Comparison of ENCODE assay signal across 27 cellular contexts in genomic region chr7:78396190-78396589, GRCh38.
"Had no signal": no experiment of that assay in that cellular context is flagged by ENCODE, and none has a peak within 500 bp of the region (broad histone marks: within the 10 kb centered on the region; RNA-seq: fewer than 3 reads in every experiment).

No MANE protein-coding gene starts in this region.

- H3K4me3 ChIP-seq: adrenal gland, body of pancreas, esophagus squamous epithelium, gastroesophageal sphincter had no signal

- H3K4me1 ChIP-seq: adrenal gland, body of pancreas, esophagus squamous epithelium, gastroesophageal sphincter had no signal

- ATAC-seq: activated CD4-positive, alpha-beta T cell treated with anti-CD3 and anti-CD28 coated beads for 36 hours; activated CD8-positive, alpha-beta memory T cell treated with anti-CD3 and anti-CD28 coated beads, Interleukin-2, amount 10 ng/mL, durations not matched to agents 7 days and 5 days; activated CD8-positive, alpha-beta T cell treated with anti-CD3 and anti-CD28 coated beads, Interleukin-2, amount 10 ng/mL, durations not matched to agents 7 days and 5 days; activated naive CD8-positive, alpha-beta T cell treated with anti-CD3 and anti-CD28 coated beads, Interleukin-2, amount 50 U/mL, for 24 hours; body of pancreas; gastroesophageal sphincter; T-helper 17 cell had no signal

- H3K27ac ChIP-seq: adrenal gland, body of pancreas, epithelial cell of prostate, esophagus squamous epithelium, gastroesophageal sphincter had no signal

- H3K9me3 ChIP-seq: adrenal gland, body of pancreas, esophagus squamous epithelium, gastroesophageal sphincter had no signal

- H3K36me3 ChIP-seq: adrenal gland, esophagus squamous epithelium, gastroesophageal sphincter had no signal

- DNase-seq: activated CD4-positive, alpha-beta memory T cell treated with anti-CD3 and anti-CD28 coated beads for 36 hours; activated CD4-positive, alpha-beta T cell treated with anti-CD3 and anti-CD28 coated beads for 36 hours; activated CD4-positive, alpha-beta T cell treated with anti-CD3 and anti-CD28 coated beads, Interleukin-2, amount 10 ng/mL, durations not matched to agents 24 days and 14 days; activated CD4-positive, CD25-positive, alpha-beta regulatory T cell; activated CD4-positive, CD25-positive, alpha-beta regulatory T cell treated with anti-CD3 and anti-CD28 coated beads, Interleukin-2, amount 50 U/mL, for 72 hours; activated CD8-positive, alpha-beta memory T cell treated with anti-CD3 and anti-CD28 coated beads, Interleukin-2, amount 10 ng/mL, durations not matched to agents 7 days and 5 days; activated CD8-positive, alpha-beta memory T cell treated with anti-CD3 and anti-CD28 coated beads, Interleukin-2, amount 50 U/mL, for 4 hours; activated CD8-positive, alpha-beta T cell treated with anti-CD3 and anti-CD28 coated beads, Interleukin-2, amount 10 ng/mL, durations not matched to agents 7 days and 5 days; activated effector memory CD4-positive, alpha-beta T cell treated with anti-CD3 and anti-CD28 coated beads, Interleukin-2, amount 50 U/mL, for 16 hours; activated naive CD4-positive, alpha-beta T cell treated with anti-CD3 and anti-CD28 coated beads for 36 hours; activated naive CD8-positive, alpha-beta T cell treated with anti-CD3 and anti-CD28 coated beads for 36 hours; activated naive CD8-positive, alpha-beta T cell treated with anti-CD3 and anti-CD28 coated beads, Interleukin-2, amount 50 U/mL, for 24 hours; activated T-cell treated with anti-CD3 and anti-CD28 coated beads, Interleukin-2, amount 50 U/mL, for 1 hour; activated T-cell treated with anti-CD3 and anti-CD28 coated beads, Interleukin-2, amount 50 U/mL, for 48 hours; adrenal gland; amygdala; aorta; body of pancreas; cortex of kidney; dermis blood vessel endothelial cell; effector CD4-positive, alpha-beta T cell; esophagus squamous epithelium; foreskin melanocyte; T-helper 1 cell; T-helper 17 cell had no signal

- H3K27me3 ChIP-seq: adrenal gland, body of pancreas, esophagus squamous epithelium, gastroesophageal sphincter had no signal
